In the genomic region with DNA sequence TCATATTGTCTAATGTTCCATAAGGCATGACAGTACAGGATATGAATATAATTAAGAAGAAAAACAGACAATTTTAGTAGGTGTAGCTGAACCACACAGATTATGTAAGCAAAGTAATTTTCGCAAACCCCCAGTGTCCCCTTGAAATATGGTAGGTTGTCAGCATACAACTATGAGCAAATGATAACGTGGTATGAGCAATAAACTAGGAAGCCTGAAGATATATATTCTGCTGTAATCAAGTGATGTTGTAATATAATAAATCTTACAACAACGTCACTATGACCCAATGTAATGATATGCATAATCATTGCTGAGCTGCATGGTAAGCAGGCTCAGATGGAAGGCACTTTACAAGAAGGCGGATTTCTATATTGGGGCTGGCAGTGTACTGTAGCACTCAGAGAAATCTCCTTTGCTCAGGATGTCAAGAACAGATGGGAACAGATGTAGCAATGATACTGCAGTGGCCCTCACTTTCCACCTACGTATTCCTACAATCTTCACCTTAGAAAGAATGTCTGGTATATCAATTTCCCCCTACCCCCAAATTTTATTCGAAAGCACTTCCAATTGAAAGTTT, we compare ENCODE assay signal across 1 cellular context.
TF ChIP-seq lines count a peak whose summit lies in the region.

No MANE protein-coding gene starts in this region.

TF ChIP-seq in GM12878, 131 proteins besides CTCF, POLR2A, EP300 and RAD21:
- TF ChIP-seq, protein P1, sequence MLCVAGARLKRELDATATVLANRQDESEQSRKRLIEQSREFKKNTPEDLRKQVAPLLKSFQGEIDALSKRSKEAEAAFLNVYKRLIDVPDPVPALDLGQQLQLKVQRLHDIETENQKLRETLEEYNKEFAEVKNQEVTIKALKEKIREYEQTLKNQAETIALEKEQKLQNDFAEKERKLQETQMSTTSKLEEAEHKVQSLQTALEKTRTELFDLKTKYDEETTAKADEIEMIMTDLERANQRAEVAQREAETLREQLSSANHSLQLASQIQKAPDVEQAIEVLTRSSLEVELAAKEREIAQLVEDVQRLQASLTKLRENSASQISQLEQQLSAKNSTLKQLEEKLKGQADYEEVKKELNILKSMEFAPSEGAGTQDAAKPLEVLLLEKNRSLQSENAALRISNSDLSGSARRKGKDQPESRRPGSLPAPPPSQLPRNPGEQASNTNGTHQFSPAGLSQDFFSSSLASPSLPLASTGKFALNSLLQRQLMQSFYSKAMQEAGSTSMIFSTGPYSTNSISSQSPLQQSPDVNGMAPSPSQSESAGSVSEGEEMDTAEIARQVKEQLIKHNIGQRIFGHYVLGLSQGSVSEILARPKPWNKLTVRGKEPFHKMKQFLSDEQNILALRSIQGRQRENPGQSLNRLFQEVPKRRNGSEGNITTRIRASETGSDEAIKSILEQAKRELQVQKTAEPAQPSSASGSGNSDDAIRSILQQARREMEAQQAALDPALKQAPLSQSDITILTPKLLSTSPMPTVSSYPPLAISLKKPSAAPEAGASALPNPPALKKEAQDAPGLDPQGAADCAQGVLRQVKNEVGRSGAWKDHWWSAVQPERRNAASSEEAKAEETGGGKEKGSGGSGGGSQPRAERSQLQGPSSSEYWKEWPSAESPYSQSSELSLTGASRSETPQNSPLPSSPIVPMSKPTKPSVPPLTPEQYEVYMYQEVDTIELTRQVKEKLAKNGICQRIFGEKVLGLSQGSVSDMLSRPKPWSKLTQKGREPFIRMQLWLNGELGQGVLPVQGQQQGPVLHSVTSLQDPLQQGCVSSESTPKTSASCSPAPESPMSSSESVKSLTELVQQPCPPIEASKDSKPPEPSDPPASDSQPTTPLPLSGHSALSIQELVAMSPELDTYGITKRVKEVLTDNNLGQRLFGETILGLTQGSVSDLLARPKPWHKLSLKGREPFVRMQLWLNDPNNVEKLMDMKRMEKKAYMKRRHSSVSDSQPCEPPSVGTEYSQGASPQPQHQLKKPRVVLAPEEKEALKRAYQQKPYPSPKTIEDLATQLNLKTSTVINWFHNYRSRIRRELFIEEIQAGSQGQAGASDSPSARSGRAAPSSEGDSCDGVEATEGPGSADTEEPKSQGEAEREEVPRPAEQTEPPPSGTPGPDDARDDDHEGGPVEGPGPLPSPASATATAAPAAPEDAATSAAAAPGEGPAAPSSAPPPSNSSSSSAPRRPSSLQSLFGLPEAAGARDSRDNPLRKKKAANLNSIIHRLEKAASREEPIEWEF (IDR thresholded peaks at IDR 0.05; ENCODE audit: insufficient replicate concordance, low read depth, low read length), result no peak
- TF ChIP-seq CHD4 (IDR thresholded peaks at IDR 0.05), result no peak
- no peak for TF ChIP-seq CBX5 (IDR thresholded peaks at IDR 0.05; ENCODE audit: low read depth)
- TF ChIP-seq, protein P2, sequence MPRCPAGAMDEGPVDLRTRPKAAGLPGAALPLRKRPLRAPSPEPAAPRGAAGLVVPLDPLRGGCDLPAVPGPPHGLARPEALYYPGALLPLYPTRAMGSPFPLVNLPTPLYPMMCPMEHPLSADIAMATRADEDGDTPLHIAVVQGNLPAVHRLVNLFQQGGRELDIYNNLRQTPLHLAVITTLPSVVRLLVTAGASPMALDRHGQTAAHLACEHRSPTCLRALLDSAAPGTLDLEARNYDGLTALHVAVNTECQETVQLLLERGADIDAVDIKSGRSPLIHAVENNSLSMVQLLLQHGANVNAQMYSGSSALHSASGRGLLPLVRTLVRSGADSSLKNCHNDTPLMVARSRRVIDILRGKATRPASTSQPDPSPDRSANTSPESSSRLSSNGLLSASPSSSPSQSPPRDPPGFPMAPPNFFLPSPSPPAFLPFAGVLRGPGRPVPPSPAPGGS (IDR thresholded peaks at IDR 0.05; ENCODE audit: borderline replicate concordance, insufficient read depth, low read depth, low read length, poor library complexity, severe bottlenecking), result peak; percentile 51
- no peak for TF ChIP-seq EGR1 (IDR thresholded peaks at IDR 0.05; ENCODE audit: borderline replicate concordance in 1 of 2, low read depth in 2 of 2, low read length in 2 of 2)
TF ChIP-seq in GM12878: peak in this region for 1.
